ENCODE assay signal across 27 cellular contexts in genomic region chr5:14401639-14402038, GRCh38.
"Had no signal": no experiment of that assay in that cellular context is flagged by ENCODE, and none has a peak within 500 bp of the region (broad histone marks: within the 10 kb centered on the region; RNA-seq: fewer than 3 reads in every experiment).

No MANE protein-coding gene starts in this region.

- ATAC-seq: heart right ventricle; left cardiac atrium; left lung; naive thymus-derived CD4-positive, alpha-beta T cell; right lobe of liver; upper lobe of right lung had no signal

- H3K4me3 Mint-ChIP-seq: dendritic cell treated with granulocyte-macrophage colony-stimulating factor and Interleukin-4, amounts not matched to agents 40 ng/mL and 50 ng/mL, for 4 days; endodermal cell had no signal

- H3K4me3 ChIP-seq: colonic mucosa, esophagus muscularis mucosa, heart right ventricle, left lung, right lobe of liver, suprapubic skin, transverse colon, upper lobe of right lung, uterus had no signal

- H3K27ac ChIP-seq: colonic mucosa, left lung, parathyroid adenoma, right lobe of liver, suprapubic skin, transverse colon, upper lobe of right lung, uterus had no signal

- H2AFZ ChIP-seq: parathyroid adenoma had no signal

- H3K9ac ChIP-seq: parathyroid adenoma had no signal

- H3K36me3 ChIP-seq: colonic mucosa, uterus had no signal

- DNase-seq: colonic mucosa; effector CD8-positive, alpha-beta T cell; endodermal cell; foreskin melanocyte; glutamatergic neuron; heart right ventricle; hippocampal formation; left cardiac atrium; left lung; mesenchymal stem cell; midbrain; naive thymus-derived CD4-positive, alpha-beta T cell; right lobe of liver; small intestine; stimulated activated CD4-positive, alpha-beta T cell treated with anti-CD3 and anti-CD28 coated beads, Interleukin-1b, Interleukin-23, amount 100 ng/mL, for 48 hours; stimulated activated CD4-positive, alpha-beta T cell treated with anti-CD3 and anti-CD28 coated beads, Interleukin-4, amount 100 ng/mL, for 1 hour; stimulated activated CD8-positive, alpha-beta memory T cell treated with anti-CD3 and anti-CD28 coated beads, Interleukin-4, amount 100 ng/mL, for 48 hours; stimulated activated naive CD4-positive, alpha-beta T cell; stimulated activated naive CD8-positive, alpha-beta T cell treated with anti-CD3 and anti-CD28 coated beads, Interleukin-15, amount 100 ng/mL, for 72 hours; transverse colon; upper lobe of right lung; uterus had no signal

- H3K27me3 ChIP-seq: colonic mucosa, esophagus muscularis mucosa, heart right ventricle, left lung, right lobe of liver, suprapubic skin, transverse colon, upper lobe of right lung, uterus had no signal

- H3K9me3 ChIP-seq: colonic mucosa, esophagus muscularis mucosa, heart right ventricle, left lung, right lobe of liver, suprapubic skin, transverse colon, upper lobe of right lung, uterus had no signal

- H3K4me1 ChIP-seq: colonic mucosa, left lung, parathyroid adenoma, right lobe of liver, upper lobe of right lung, uterus had no signal

- H3K27ac Mint-ChIP-seq: dendritic cell treated with granulocyte-macrophage colony-stimulating factor and Interleukin-4, amounts not matched to agents 40 ng/mL and 50 ng/mL, for 4 days; endodermal cell; progenitor cell of endocrine pancreas had no signal

- H3K27me3 Mint-ChIP-seq: dendritic cell treated with granulocyte-macrophage colony-stimulating factor and Interleukin-4, amounts not matched to agents 40 ng/mL and 50 ng/mL, for 4 days; progenitor cell of endocrine pancreas; stimulated activated naive CD8-positive, alpha-beta T cell treated with anti-CD3 and anti-CD28 coated beads, Interleukin-15, amount 100 ng/mL, for 72 hours had no signal

- H3K9me3 Mint-ChIP-seq: dendritic cell treated with granulocyte-macrophage colony-stimulating factor and Interleukin-4, amounts not matched to agents 40 ng/mL and 50 ng/mL, for 4 days had no signal
